Comparison of ENCODE assay signal across 24 cellular contexts in genomic region chrY:7462657-7463056, GRCh38.
"Had no signal": no experiment of that assay in that cellular context is flagged by ENCODE, and none has a peak within 500 bp of the region (broad histone marks: within the 10 kb centered on the region; RNA-seq: fewer than 3 reads in every experiment).

No MANE protein-coding gene starts in this region.

- H3K4me1 Mint-ChIP-seq: central memory CD8-positive, alpha-beta T cell; endodermal cell; nephron; T-cell had no signal

- H3K4me3 ChIP-seq: colonic mucosa, hepatocyte, pancreas, psoas muscle, right atrium auricular region, thyroid gland, upper lobe of right lung had no signal

- FAIRE-seq: pancreas had no signal

- H3K4me2 ChIP-seq: hepatocyte had no signal

- H3K36me3 Mint-ChIP-seq: T-cell had no signal

- DNase-seq: activated CD4-positive, alpha-beta T cell treated with anti-CD3 and anti-CD28 coated beads, Interleukin-2, amount 50 U/mL, for 1 hour; activated CD8-positive, alpha-beta T cell treated with anti-CD3 and anti-CD28 coated beads, Interleukin-2, amount 10 ng/mL, durations not matched to agents 7 days and 5 days; activated gamma-delta T cell treated with Interleukin-2 at 50 U/mL for 16 hours; aorta; brain microvascular endothelial cell; colonic mucosa; endodermal cell; glutamatergic neuron; pancreas; psoas muscle; stimulated activated CD4-positive, alpha-beta T cell treated with anti-CD3 and anti-CD28 coated beads, Interleukin-12 subunit alpha, Interleukin-12 subunit beta, amount 100 ng/mL, for 4 hours; substantia nigra; T-cell; thyroid gland; upper lobe of right lung had no signal

- H3K27ac Mint-ChIP-seq: activated CD8-positive, alpha-beta T cell treated with anti-CD3 and anti-CD28 coated beads, Interleukin-2, amount 10 ng/mL, durations not matched to agents 7 days and 5 days; activated naive CD4-positive, alpha-beta T cell treated with anti-CD3 and anti-CD28 coated beads, Interleukin-2, amount 50 U/mL, for 72 hours; activated T-helper 1 cell treated with anti-CD3 and anti-CD28 coated beads, Interleukin-12 subunit alpha, Interleukin-12 subunit beta, Interleukin-2, Interleukin-4 antibody, amounts not matched to agents 30 ng/mL and 10 ng/mL and 1 ng/mL, durations not matched to agents 14 hours and 24 hours and 36 hours; endodermal cell; nephron; stimulated activated naive CD8-positive, alpha-beta T cell treated with anti-CD3 and anti-CD28 coated beads, Interleukin-15, Interleukin-2, amounts not matched to agents 100 ng/mL and 50 ng/mL, for 24 hours; T-cell; T-helper 2 cell treated with Interferon-gamma antibody and Interleukin-4, amounts not matched to agents 5 μg/mL and 100 μg/mL, for 36 hours had no signal

- H3K9me3 Mint-ChIP-seq: endodermal cell, nephron, T-cell had no signal

- H3K27me3 ChIP-seq: brain microvascular endothelial cell, colonic mucosa, hepatocyte, pancreas, right atrium auricular region, thyroid gland, upper lobe of right lung had no signal

- H2AFZ ChIP-seq: hepatocyte had no signal

- H3K4me3 Mint-ChIP-seq: activated CD8-positive, alpha-beta T cell treated with anti-CD3 and anti-CD28 coated beads, Interleukin-2, amount 10 ng/mL, durations not matched to agents 7 days and 5 days; activated T-helper 1 cell treated with anti-CD3 and anti-CD28 coated beads, Interleukin-12 subunit alpha, Interleukin-12 subunit beta, Interleukin-2, Interleukin-4 antibody, amounts not matched to agents 30 ng/mL and 10 ng/mL and 1 ng/mL, durations not matched to agents 14 hours and 24 hours and 36 hours; central memory CD8-positive, alpha-beta T cell; endodermal cell; nephron; stimulated activated naive CD8-positive, alpha-beta T cell treated with anti-CD3 and anti-CD28 coated beads, Interleukin-15, Interleukin-2, amounts not matched to agents 100 ng/mL and 50 ng/mL, for 24 hours; T-cell; T-helper 2 cell treated with Interferon-gamma antibody and Interleukin-4, amounts not matched to agents 5 μg/mL and 100 μg/mL, for 36 hours had no signal

- H3K27ac ChIP-seq: brain microvascular endothelial cell, colonic mucosa, hepatocyte, pancreas, psoas muscle, right atrium auricular region, thyroid gland, upper lobe of right lung, VCaP had no signal

- H3K9me3 ChIP-seq: colonic mucosa, pancreas, psoas muscle, right atrium auricular region, thyroid gland, upper lobe of right lung had no signal

- H3K36me3 ChIP-seq: brain microvascular endothelial cell, colonic mucosa, pancreas, right atrium auricular region, thyroid gland, upper lobe of right lung had no signal

- H3K4me1 ChIP-seq: colonic mucosa, pancreas, psoas muscle, right atrium auricular region, thyroid gland, upper lobe of right lung had no signal
